8 cellular contexts compared by ENCODE assay signal in the genomic region with DNA sequence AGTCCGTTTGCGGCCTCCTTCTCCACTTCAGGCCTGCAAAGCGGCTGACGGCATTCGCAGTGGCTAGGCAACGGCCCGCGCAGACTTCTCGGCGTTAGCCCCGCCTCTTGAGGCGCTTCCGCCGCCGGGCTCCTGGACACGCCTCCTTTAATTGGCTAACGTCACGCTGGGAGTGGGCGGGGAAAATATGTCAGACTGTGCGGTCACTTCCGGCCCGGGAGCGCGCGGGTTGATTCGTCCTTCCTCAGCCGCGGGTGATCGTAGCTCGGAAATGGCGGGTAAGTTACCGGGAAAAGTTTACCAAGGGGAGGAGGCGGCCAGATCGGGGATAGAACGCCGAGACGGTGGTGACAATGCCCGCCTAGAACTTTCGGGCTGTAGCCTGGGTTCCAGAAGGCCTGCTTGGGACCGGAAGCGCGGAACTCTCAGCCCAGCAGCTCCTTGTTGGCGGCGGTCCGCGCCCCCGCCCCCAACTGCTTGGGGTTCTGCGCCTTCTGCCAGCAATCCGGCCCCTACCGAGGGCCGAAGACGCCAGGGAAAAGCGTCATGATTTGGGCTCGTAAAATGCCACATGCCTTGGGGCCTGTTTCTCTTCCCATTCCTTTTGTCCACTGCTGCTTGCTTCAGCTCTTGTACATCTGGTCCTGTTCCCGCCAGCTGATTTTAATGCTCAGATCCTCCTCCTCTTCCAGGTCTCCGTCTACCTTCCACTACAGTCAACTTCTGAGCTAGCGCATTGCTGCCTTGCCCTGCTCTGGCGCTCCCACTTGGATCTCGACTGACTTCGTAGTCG. TPM values are rescaled to one million over a fixed set of nuclear protein-coding genes. Genes with fewer than 3 reads are reported as not detected.
A peak's percentile ranks its signal among the peaks of the same experiment; 100 is the strongest.
DNase-seq lines count a peak whose midpoint lies in the region; ATAC-seq and TF ChIP-seq lines count a peak whose summit lies in the region.

TSS of gene HAT1 (plus strand) at position 232 of the 793 bp plus-strand sequence. CDS start at position 272, 40 bp downstream.

- TSS peak; percentile 64 for BruUV-seq in mammary epithelial cell (replicated peaks; lab: Mats Ljungman, UMichigan)

- H3K4me3 ChIP-seq in WERI-Rb-1 (ENCODE audit: low read depth, low read length) (peak within 1 kb of the TSS; percentile 81), mammary epithelial cell (replicated peaks in 1 of 3; ENCODE audit: insufficient read depth in 1 of 3, low read depth in 2 of 3, low read length in 3 of 3) (peak within 1 kb of the TSS; percentile 72 to 77 (median 73)), iPS-20b (ENCODE audit: low read length) (peak within 1 kb of the TSS; percentile 98), skin epidermis (peak within 1 kb of the TSS; percentile 66 to 97 (median 77))

- DNase-seq in ACHN (peak; percentile 99), NCI-H2227 (lab: John Stamatoyannopoulos, UW; ENCODE audit: unreplicated experiment) (peak; percentile 100), WERI-Rb-1 (peak; percentile 97), mammary epithelial cell (peak; percentile 96)

- CTCF ChIA-PET in mammary epithelial cell (lab: Charles Lee; ENCODE audit: low non-redundant PET), result interaction anchor here (0.6 to 1.0 kb wide), 4 partner anchors 21 to 491 kb away, joined by 3 to 5 read pairs (median 4); no protein-coding TSS in a partner anchor

- no peaks in the 10 kb centered on the region for H4K20me1 ChIP-seq in mammary epithelial cell (ENCODE audit: insufficient read depth, low read length)

- no peaks in the 10 kb centered on the region for H3K27me3 ChIP-seq in WERI-Rb-1 (ENCODE audit: insufficient read depth, low read depth, severe bottlenecking)
- H3K27me3 ChIP-seq in mammary epithelial cell (ENCODE audit: insufficient read depth, low read length), result no peaks in the 10 kb centered on the region
- no peaks in the 10 kb centered on the region for H3K27me3 ChIP-seq in iPS-20b (ENCODE audit: insufficient read depth, low read length)

- H3K27ac ChIP-seq in WERI-Rb-1 (peak within 1 kb of the TSS; percentile 96), mammary epithelial cell (ENCODE audit: insufficient read depth, low read depth, low read length) (peak within 1 kb of the TSS; percentile 88), iPS-20b (ENCODE audit: low read length) (peak within 1 kb of the TSS; percentile 79), skin epidermis (peak within 1 kb of the TSS; percentile 48 to 99 (median 93))

- H3K9ac ChIP-seq in mammary epithelial cell (ENCODE audit: insufficient read depth, low read length) (peak within 1 kb of the TSS; percentile 98), iPS-20b (ENCODE audit: low read depth, low read length) (peak within 1 kb of the TSS; percentile 92)

- H3K9me3 ChIP-seq in WERI-Rb-1 (ENCODE audit: severe bottlenecking) (no peaks in the 10 kb centered on the region), mammary epithelial cell (replicated peaks; ENCODE audit: insufficient read depth, low read length) (no peaks in the 10 kb centered on the region), iPS-20b (ENCODE audit: insufficient read depth, low read depth, low read length) (no peaks in the 10 kb centered on the region)

- ATAC-seq in GM18873 (IDR thresholded peaks at IDR 0.05; ENCODE audit: low FRiP score, unreplicated experiment) (peak; percentile 90), HG03139 (IDR thresholded peaks at IDR 0.05; ENCODE audit: unreplicated experiment) (peak; percentile 97)

- H3K79me2 ChIP-seq in mammary epithelial cell (ENCODE audit: insufficient read depth, low read length), result peaks cover 45% of the 10 kb centered on the region

- no peak for TF ChIP-seq CTCF in WERI-Rb-1 (IDR thresholded peaks at IDR 0.05; ENCODE audit: low read depth, low read length)
- no peak for TF ChIP-seq CTCF in mammary epithelial cell (conservative IDR thresholded peaks at IDR 0.05 in 1 of 2, IDR thresholded peaks at IDR 0.05 in 1 of 2; ENCODE audit: extremely low read depth in 1 of 2, insufficient read depth in 1 of 2, low read depth in 1 of 2, low read length in 2 of 2)

- WGBS in mammary epithelial cell (ENCODE audit: low coverage, missing lambda C conversion rate), result 2% methylated on average over 10 of the region's 61 CpGs

- dilution Hi-C loops in mammary epithelial cell (cut with HindIII; ENCODE audit: low sequenced_read_pairs), result no loop called here

- H3K36me3 ChIP-seq in WERI-Rb-1 (peaks cover 31% of the 10 kb centered on the region), mammary epithelial cell (ENCODE audit: insufficient read depth, low read length) (no peaks in the 10 kb centered on the region), iPS-20b (ENCODE audit: insufficient read depth, low read depth, low read length) (peaks cover 28% of the 10 kb centered on the region)

- peak within 1 kb of the TSS; percentile 99 for H2AFZ ChIP-seq in mammary epithelial cell (ENCODE audit: low read depth, low read length)

- in situ Hi-C loops in ACHN (cut with HindIII; ENCODE audit: low pct_ligation_motif_present, low pct_unique_long_range_greater_than_20kb, low sequenced_read_pairs) (no loop called here), mammary epithelial cell (cut with MboI; ENCODE audit: low sequenced_read_pairs in 2 of 2) (no loop called here)

- H3K4me1 ChIP-seq in mammary epithelial cell (ENCODE audit: insufficient read depth, low read length) (no peaks in the 10 kb centered on the region), iPS-20b (ENCODE audit: insufficient read depth, low read length) (no peaks in the 10 kb centered on the region; the same call in none of the 2 replicates)

- intact Hi-C loops in mammary epithelial cell (cut with micrococcal nuclease), result loop anchor here (1.0 to 10.0 kb wide), 4 partner anchors 77 to 348 kb away; partner anchors contain the start of genes DLX2 and METAP1D

- H3K4me2 ChIP-seq in mammary epithelial cell (ENCODE audit: insufficient read depth, low read depth, low read length), result peak within 1 kb of the TSS; percentile 80

RNA-seq across cellular contexts. Expression of gene HAT1, which starts in this region (rescaled TPM):
- total RNA-seq in mammary epithelial cell, result 10 to 100 TPM; 30.8 to 56.3 TPM
- 56.0 TPM for polyA plus RNA-seq in mammary epithelial cell
- polyA minus RNA-seq in mammary epithelial cell, result 18.9 TPM

Comparison
In these comparisons a context has a peak if more than half of its experiments do, and no peak if none do; other contexts are left out.
1. Peak in every context shown above with its lines: DNase-seq, ATAC-seq, H3K4me3 ChIP-seq and H3K27ac ChIP-seq.